17 cellular contexts compared by ENCODE assay signal in genomic region chr2:143702931-143703330, GRCh38.
A peak's percentile ranks its signal among the peaks of the same experiment; 100 is the strongest.
DNase-seq lines count a peak whose midpoint lies in the region; ATAC-seq and TF ChIP-seq lines count a peak whose summit lies in the region.
"Had no signal": no experiment of that assay in that cellular context is flagged by ENCODE, and none has a peak within 500 bp of the region (broad histone marks: within the 10 kb centered on the region; RNA-seq: fewer than 3 reads in every experiment).

No MANE protein-coding gene starts in this region.

- 0 out of 2 replicates have a peak overlapping the region, but pooled peaks have one; percentile 35 for H2AFZ ChIP-seq in GM23338

- H3K4me2 ChIP-seq in GM23338 = no peak overlapping the region
- H3K4me2 ChIP-seq: A549 had no signal

- TF ChIP-seq POLR2A in esophagus muscularis mucosa (IDR thresholded peaks at IDR 0.05; ENCODE audit: low read depth) = no peak

- H3K9me2 ChIP-seq in GM23338 (ENCODE audit: insufficient read depth) = no peaks in the 10 kb centered on the region

- H3K36me3 ChIP-seq in Caco-2 (ENCODE audit: control insufficient read depth, insufficient read depth, low read length) = no peaks in the 10 kb centered on the region
- H3K36me3 ChIP-seq in GM23338 (ENCODE audit: insufficient read depth) = no peaks in the 10 kb centered on the region
- no peaks in the 10 kb centered on the region for H3K36me3 ChIP-seq in esophagus muscularis mucosa
- H3K36me3 ChIP-seq: BE2C had no signal

- CTCF ChIA-PET in Caco-2 (lab: Charles Lee) = no interaction called here

- H3K9me3 ChIP-seq in Caco-2 (no peaks in the 10 kb centered on the region), esophagus muscularis mucosa (no peaks in the 10 kb centered on the region)
- H3K9me3 ChIP-seq: A549, BE2C had no signal

- H3K4me3 ChIP-seq in Caco-2 (ENCODE audit: low read depth, low read length) (no peak overlapping the region), GM23338 (no peak overlapping the region), esophagus muscularis mucosa (no peak overlapping the region)
- H3K4me3 ChIP-seq: A549 had no signal

- peaks cover 20% of the 10 kb centered on the region for H3K9me3 Mint-ChIP-seq in Caco-2 (ENCODE audit: unreplicated experiment)
- H3K9me3 Mint-ChIP-seq in GM23338 = no peaks in the 10 kb centered on the region
- H3K9me3 Mint-ChIP-seq in activated naive CD8-positive, alpha-beta T cell treated with anti-CD3 and anti-CD28 coated beads, Interleukin-2, amount 50 U/mL, for 24 hours = peaks cover 19% of the 10 kb centered on the region
- peaks cover 3% of the 10 kb centered on the region for H3K9me3 Mint-ChIP-seq in nephron
- H3K9me3 Mint-ChIP-seq: H9 had no signal

- H3K36me3 Mint-ChIP-seq in Caco-2 (ENCODE audit: insufficient read depth, unreplicated experiment) (no peaks in the 10 kb centered on the region), GM23338 (ENCODE audit: low read depth) (no peaks in the 10 kb centered on the region), nephron (ENCODE audit: low read depth) (no peaks in the 10 kb centered on the region)
- peaks cover 55% of the 10 kb centered on the region for H3K36me3 Mint-ChIP-seq in activated naive CD8-positive, alpha-beta T cell treated with anti-CD3 and anti-CD28 coated beads, Interleukin-2, amount 50 U/mL, for 24 hours (ENCODE audit: low read depth)

- H3K27me3 Mint-ChIP-seq in Caco-2 (ENCODE audit: insufficient read depth, unreplicated experiment) = no peaks in the 10 kb centered on the region
- H3K27me3 Mint-ChIP-seq in GM23338 (ENCODE audit: insufficient read depth, low read depth, poor library complexity) = no peaks in the 10 kb centered on the region
- no peaks in the 10 kb centered on the region for H3K27me3 Mint-ChIP-seq in activated naive CD8-positive, alpha-beta T cell treated with anti-CD3 and anti-CD28 coated beads, Interleukin-2, amount 50 U/mL, for 24 hours
- no peaks in the 10 kb centered on the region for H3K27me3 Mint-ChIP-seq in nephron (ENCODE audit: low read depth)
- H3K27me3 Mint-ChIP-seq: CD4-positive, alpha-beta memory T cell had no signal

- no peak overlapping the region for H3K4me3 Mint-ChIP-seq in Caco-2 (ENCODE audit: unreplicated experiment)
- H3K4me3 Mint-ChIP-seq in GM23338 = no peak overlapping the region
- H3K4me3 Mint-ChIP-seq in activated naive CD8-positive, alpha-beta T cell treated with anti-CD3 and anti-CD28 coated beads, Interleukin-2, amount 50 U/mL, for 24 hours = no peak overlapping the region
- no peak overlapping the region for H3K4me3 Mint-ChIP-seq in nephron
- H3K4me3 Mint-ChIP-seq: CD4-positive, alpha-beta memory T cell; H9 had no signal

- 88% methylated on average over 1 of the region's 1 CpG for WGBS in esophagus muscularis mucosa

- DNase-seq in Caco-2 (no peak), GM23338 (ENCODE audit: low spot score) (no peak), NCI-H1436 (lab: John Stamatoyannopoulos, UW) (no peak), mucosa of gallbladder (ENCODE audit: low spot score) (no peak), esophagus muscularis mucosa (ENCODE audit: extremely low spot score) (no peak)
- DNase-seq in activated naive CD8-positive, alpha-beta T cell treated with anti-CD3 and anti-CD28 coated beads, Interleukin-2, amount 50 U/mL, for 24 hours = no peak
- DNase-seq: BE2C; CD4-positive, alpha-beta memory T cell; DMS153; DMS79 treated with DMSO at 0.1 percent for 48 hours; EL; GOT3; H9 had no signal

- H3K79me2 ChIP-seq in GM23338 (replicated peaks; ENCODE audit: insufficient read depth) = no peaks in the 10 kb centered on the region

- H3K27ac ChIP-seq in GM23338 (ENCODE audit: low read depth) = no peak overlapping the region
- no peak overlapping the region for H3K27ac ChIP-seq in esophagus muscularis mucosa (replicated peaks in 1 of 4)
- H3K27ac ChIP-seq: A549, C4-2B had no signal

- TF ChIP-seq CTCF in Caco-2 (IDR thresholded peaks at IDR 0.05; ENCODE audit: insufficient read depth in 1 of 2, low read depth in 1 of 2, low read length in 1 of 2, severe bottlenecking in 1 of 2, unreplicated experiment in 1 of 2) (no peak), GM23338 (conservative IDR thresholded peaks at IDR 0.05; ENCODE audit: low read depth in 2 of 2) (no peak), nephron (IDR thresholded peaks at IDR 0.05; ENCODE audit: unreplicated experiment in 3 of 3) (no peak), esophagus muscularis mucosa (IDR thresholded peaks at IDR 0.05) (no peak)

- no TSS peak for BruUV-seq in Caco-2 (replicated peaks; lab: Mats Ljungman, UMichigan)

- H3K27me3 ChIP-seq in Caco-2 (replicated peaks; ENCODE audit: control insufficient read depth, insufficient read depth, low read length) = no peaks in the 10 kb centered on the region
- H3K27me3 ChIP-seq in GM23338 (ENCODE audit: insufficient read depth) = no peaks in the 10 kb centered on the region
- no peaks in the 10 kb centered on the region for H3K27me3 ChIP-seq in esophagus muscularis mucosa
- H3K27me3 ChIP-seq: BE2C had no signal

- POLR2A ChIA-PET in Caco-2 (lab: Charles Lee) = no interaction called here

- TF ChIP-seq EP300 in esophagus muscularis mucosa (IDR thresholded peaks at IDR 0.05) = no peak

- H3K4me1 Mint-ChIP-seq in Caco-2 (ENCODE audit: low read depth, unreplicated experiment) (peaks cover 22% of the 10 kb centered on the region), GM23338 (peaks cover 7% of the 10 kb centered on the region), nephron (peaks cover 64% of the 10 kb centered on the region)
- H3K4me1 Mint-ChIP-seq in activated naive CD8-positive, alpha-beta T cell treated with anti-CD3 and anti-CD28 coated beads, Interleukin-2, amount 50 U/mL, for 24 hours = peaks cover 53% of the 10 kb centered on the region

- no peak for ATAC-seq in GM23338
- no peak for ATAC-seq in activated naive CD8-positive, alpha-beta T cell treated with anti-CD3 and anti-CD28 coated beads, Interleukin-2, amount 50 U/mL, for 24 hours
- no peak for ATAC-seq in HG03039 (IDR thresholded peaks at IDR 0.05; ENCODE audit: unreplicated experiment)
- ATAC-seq: A549 had no signal

- H3F3A ChIP-seq in GM23338 (replicated peaks; ENCODE audit: low read depth) = no peaks in the 10 kb centered on the region

- H4K20me1 ChIP-seq in GM23338 (replicated peaks; ENCODE audit: insufficient read depth) = no peaks in the 10 kb centered on the region

- intact Hi-C loops in Caco-2 (cut with micrococcal nuclease; ENCODE audit: unreplicated experiment) (loop anchor here (2.0 kb wide), 1 partner anchor 60 kb away; no protein-coding TSS in a partner anchor), esophagus muscularis mucosa (cut with DNase I) (no loop called here)

- H3K4me1 ChIP-seq in Caco-2 (peaks cover 17% of the 10 kb centered on the region), GM23338 (ENCODE audit: insufficient read depth) (no peaks in the 10 kb centered on the region), esophagus muscularis mucosa (no peaks in the 10 kb centered on the region)
- H3K4me1 ChIP-seq: A549, BE2C had no signal

- peak overlapping the region; percentile 19 for H3K27ac Mint-ChIP-seq in Caco-2 (ENCODE audit: unreplicated experiment)
- H3K27ac Mint-ChIP-seq in GM23338 = no peak overlapping the region
- peak overlapping the region; percentile 62 for H3K27ac Mint-ChIP-seq in activated naive CD8-positive, alpha-beta T cell treated with anti-CD3 and anti-CD28 coated beads, Interleukin-2, amount 50 U/mL, for 24 hours
- peak overlapping the region; percentile 14 to 23 (median 19) for H3K27ac Mint-ChIP-seq in nephron
- H3K27ac Mint-ChIP-seq: H9 had no signal

TF ChIP-seq in GM23338, 12 proteins besides CTCF, POLR2A, EP300 and RAD21 (continues in another document):
- TF ChIP-seq EZH2 (IDR thresholded peaks at IDR 0.05; ENCODE audit: low read depth, unreplicated experiment) (no peak), ZNF331 (CRISPR knock-in tag; IDR thresholded peaks at IDR 0.05; ENCODE audit: low read depth) (no peak), ZNF114 (CRISPR knock-in tag; IDR thresholded peaks at IDR 0.05) (no peak), POLR2AphosphoS5 (IDR thresholded peaks at IDR 0.05; ENCODE audit: low read depth) (no peak), ETS1 (IDR thresholded peaks at IDR 0.05) (no peak), JUNB (IDR thresholded peaks at IDR 0.05; ENCODE audit: unreplicated experiment) (no peak), CREB1 (CRISPR knock-in tag; IDR thresholded peaks at IDR 0.05; ENCODE audit: low read depth) (no peak), STAT1 (IDR thresholded peaks at IDR 0.05; ENCODE audit: unreplicated experiment) (no peak), NANOG (IDR thresholded peaks at IDR 0.05; ENCODE audit: borderline replicate concordance) (no peak)
- TF ChIP-seq, protein P1, sequence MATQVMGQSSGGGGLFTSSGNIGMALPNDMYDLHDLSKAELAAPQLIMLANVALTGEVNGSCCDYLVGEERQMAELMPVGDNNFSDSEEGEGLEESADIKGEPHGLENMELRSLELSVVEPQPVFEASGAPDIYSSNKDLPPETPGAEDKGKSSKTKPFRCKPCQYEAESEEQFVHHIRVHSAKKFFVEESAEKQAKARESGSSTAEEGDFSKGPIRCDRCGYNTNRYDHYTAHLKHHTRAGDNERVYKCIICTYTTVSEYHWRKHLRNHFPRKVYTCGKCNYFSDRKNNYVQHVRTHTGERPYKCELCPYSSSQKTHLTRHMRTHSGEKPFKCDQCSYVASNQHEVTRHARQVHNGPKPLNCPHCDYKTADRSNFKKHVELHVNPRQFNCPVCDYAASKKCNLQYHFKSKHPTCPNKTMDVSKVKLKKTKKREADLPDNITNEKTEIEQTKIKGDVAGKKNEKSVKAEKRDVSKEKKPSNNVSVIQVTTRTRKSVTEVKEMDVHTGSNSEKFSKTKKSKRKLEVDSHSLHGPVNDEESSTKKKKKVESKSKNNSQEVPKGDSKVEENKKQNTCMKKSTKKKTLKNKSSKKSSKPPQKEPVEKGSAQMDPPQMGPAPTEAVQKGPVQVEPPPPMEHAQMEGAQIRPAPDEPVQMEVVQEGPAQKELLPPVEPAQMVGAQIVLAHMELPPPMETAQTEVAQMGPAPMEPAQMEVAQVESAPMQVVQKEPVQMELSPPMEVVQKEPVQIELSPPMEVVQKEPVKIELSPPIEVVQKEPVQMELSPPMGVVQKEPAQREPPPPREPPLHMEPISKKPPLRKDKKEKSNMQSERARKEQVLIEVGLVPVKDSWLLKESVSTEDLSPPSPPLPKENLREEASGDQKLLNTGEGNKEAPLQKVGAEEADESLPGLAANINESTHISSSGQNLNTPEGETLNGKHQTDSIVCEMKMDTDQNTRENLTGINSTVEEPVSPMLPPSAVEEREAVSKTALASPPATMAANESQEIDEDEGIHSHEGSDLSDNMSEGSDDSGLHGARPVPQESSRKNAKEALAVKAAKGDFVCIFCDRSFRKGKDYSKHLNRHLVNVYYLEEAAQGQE (IDR thresholded peaks at IDR 0.05; ENCODE audit: unreplicated experiment) = no peak
